Comparison of ENCODE assay signal across 1 cellular context in the genomic region with DNA sequence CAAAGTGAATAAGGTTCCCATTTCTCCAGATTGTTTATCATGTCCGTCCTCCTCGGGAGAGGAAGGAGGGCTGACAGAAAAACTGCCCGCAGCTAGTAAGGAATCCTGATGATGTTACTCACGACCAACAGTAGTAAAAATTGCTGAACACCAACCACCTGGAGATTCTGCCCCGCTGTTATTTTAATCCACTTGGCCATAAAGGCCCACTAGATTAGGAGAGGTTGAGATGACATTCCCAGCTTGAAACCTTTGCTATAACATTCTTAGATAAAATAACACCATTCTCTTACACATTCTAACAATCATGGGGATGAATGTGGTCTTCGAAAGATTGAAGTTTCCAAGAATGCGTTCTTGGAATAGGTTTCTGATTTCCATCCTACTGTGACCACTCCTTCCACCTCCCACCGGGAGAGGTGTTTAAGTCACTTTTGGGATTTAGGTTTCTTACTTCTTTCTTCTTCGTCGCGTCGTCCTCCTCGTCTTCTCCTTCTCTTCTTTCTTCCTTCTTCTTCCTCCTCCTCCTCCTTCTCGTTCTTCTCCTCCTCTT.
TF ChIP-seq lines count a peak whose summit lies in the region.

No MANE protein-coding gene starts in this region.

TF ChIP-seq in IMR-90, 13 proteins besides CTCF, POLR2A, EP300 and RAD21:
- TF ChIP-seq, protein P1, sequence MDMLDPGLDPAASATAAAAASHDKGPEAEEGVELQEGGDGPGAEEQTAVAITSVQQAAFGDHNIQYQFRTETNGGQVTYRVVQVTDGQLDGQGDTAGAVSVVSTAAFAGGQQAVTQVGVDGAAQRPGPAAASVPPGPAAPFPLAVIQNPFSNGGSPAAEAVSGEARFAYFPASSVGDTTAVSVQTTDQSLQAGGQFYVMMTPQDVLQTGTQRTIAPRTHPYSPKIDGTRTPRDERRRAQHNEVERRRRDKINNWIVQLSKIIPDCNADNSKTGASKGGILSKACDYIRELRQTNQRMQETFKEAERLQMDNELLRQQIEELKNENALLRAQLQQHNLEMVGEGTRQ (IDR thresholded peaks at IDR 0.05; ENCODE audit: low read depth, low read length), result no peak
- TF ChIP-seq SMC3 (IDR thresholded peaks at IDR 0.05; ENCODE audit: low read depth, low read length), result no peak
- TF ChIP-seq RFX5 (IDR thresholded peaks at IDR 0.05; ENCODE audit: low read depth, low read length), result no peak
- TF ChIP-seq MXI1 (IDR thresholded peaks at IDR 0.05; ENCODE audit: borderline replicate concordance, low read depth, low read length), result no peak
- no peak for TF ChIP-seq MAFK (IDR thresholded peaks at IDR 0.05; ENCODE audit: low read depth, low read length)
- TF ChIP-seq RCOR1 (IDR thresholded peaks at IDR 0.05; ENCODE audit: insufficient replicate concordance, low read length), result no peak
- TF ChIP-seq BHLHE40 (IDR thresholded peaks at IDR 0.05; ENCODE audit: low read depth, low read length), result no peak
- no peak for TF ChIP-seq NFE2L2 (IDR thresholded peaks at IDR 0.05; ENCODE audit: low read depth, low read length)
- no peak for TF ChIP-seq MAZ (IDR thresholded peaks at IDR 0.05; ENCODE audit: borderline replicate concordance, low read depth, low read length)
- TF ChIP-seq CHD1 (IDR thresholded peaks at IDR 0.05; ENCODE audit: low read depth, low read length), result no peak
- no peak for TF ChIP-seq CEBPB (IDR thresholded peaks at IDR 0.05; ENCODE audit: low read depth, low read length)
- TF ChIP-seq, protein P2, sequence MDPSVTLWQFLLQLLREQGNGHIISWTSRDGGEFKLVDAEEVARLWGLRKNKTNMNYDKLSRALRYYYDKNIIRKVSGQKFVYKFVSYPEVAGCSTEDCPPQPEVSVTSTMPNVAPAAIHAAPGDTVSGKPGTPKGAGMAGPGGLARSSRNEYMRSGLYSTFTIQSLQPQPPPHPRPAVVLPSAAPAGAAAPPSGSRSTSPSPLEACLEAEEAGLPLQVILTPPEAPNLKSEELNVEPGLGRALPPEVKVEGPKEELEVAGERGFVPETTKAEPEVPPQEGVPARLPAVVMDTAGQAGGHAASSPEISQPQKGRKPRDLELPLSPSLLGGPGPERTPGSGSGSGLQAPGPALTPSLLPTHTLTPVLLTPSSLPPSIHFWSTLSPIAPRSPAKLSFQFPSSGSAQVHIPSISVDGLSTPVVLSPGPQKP (IDR thresholded peaks at IDR 0.05; ENCODE audit: borderline replicate concordance, low read depth, low read length), result no peak
- no peak for TF ChIP-seq FOS (IDR thresholded peaks at IDR 0.05; ENCODE audit: low read depth, low read length)
